ENCODE assay signal across 1 cellular context in the genomic region with DNA sequence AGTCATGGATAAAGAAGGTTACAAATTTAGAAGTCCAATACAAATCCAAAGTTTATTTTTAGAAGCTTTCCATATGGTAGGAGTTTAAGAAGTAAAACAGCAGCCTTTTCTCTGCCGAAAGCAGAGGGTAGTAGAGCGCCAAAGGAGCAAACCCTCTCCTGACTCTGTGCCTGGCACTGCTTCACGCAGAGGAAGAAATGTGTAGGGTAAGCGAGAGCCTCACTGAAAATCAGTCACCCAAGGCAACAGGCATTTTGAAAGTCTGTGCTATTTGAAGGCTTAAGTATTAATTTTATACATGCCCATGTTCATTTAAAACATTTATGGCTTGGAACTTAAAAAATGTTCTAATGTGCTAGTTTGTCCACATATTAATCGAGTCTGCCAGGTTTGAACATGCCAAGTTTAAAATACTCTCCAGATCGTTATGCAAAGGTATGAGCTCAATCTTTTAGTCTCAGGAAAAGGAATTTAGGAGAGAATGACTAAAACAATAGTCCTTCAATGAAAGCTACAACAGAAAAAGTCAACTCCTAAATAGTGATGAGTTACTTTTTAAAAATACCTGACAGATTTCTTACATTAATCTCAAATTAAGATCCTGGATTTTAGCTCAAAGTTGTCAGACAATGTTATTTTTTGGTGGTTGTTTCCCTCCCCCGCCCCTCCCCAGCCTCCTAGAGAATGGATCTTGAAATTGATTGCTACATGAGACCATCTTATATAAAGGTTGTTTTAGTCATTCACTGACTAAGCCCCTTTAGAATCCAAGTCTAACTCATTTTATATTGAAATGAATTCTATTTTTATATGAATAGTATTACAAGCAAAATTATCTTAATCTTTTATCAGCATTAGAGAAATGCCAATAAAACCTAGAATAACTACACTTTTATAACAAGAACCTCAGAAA.
A peak's percentile ranks its signal among the peaks of the same experiment; 100 is the strongest.
TF ChIP-seq lines count a peak whose summit lies in the region.

No MANE protein-coding gene starts in this region.

TF ChIP-seq in HEK293, 187 proteins besides CTCF, POLR2A, EP300 and RAD21 (continued from another document):
- TF ChIP-seq, protein P1, sequence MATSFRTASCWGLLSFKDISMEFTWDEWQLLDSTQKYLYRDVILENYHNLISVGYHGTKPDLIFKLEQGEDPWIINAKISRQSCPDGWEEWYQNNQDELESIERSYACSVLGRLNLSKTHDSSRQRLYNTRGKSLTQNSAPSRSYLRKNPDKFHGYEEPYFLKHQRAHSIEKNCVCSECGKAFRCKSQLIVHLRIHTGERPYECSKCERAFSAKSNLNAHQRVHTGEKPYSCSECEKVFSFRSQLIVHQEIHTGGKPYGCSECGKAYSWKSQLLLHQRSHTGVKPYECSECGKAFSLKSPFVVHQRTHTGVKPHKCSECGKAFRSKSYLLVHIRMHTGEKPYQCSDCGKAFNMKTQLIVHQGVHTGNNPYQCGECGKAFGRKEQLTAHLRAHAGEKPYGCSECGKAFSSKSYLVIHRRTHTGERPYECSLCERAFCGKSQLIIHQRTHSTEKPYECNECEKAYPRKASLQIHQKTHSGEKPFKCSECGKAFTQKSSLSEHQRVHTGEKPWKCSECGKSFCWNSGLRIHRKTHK (tag by site-specific recombination; IDR thresholded peaks at IDR 0.05) = no peak
- no peak for TF ChIP-seq PRDM4 (tag by site-specific recombination; IDR thresholded peaks at IDR 0.05)
- TF ChIP-seq, protein P2, sequence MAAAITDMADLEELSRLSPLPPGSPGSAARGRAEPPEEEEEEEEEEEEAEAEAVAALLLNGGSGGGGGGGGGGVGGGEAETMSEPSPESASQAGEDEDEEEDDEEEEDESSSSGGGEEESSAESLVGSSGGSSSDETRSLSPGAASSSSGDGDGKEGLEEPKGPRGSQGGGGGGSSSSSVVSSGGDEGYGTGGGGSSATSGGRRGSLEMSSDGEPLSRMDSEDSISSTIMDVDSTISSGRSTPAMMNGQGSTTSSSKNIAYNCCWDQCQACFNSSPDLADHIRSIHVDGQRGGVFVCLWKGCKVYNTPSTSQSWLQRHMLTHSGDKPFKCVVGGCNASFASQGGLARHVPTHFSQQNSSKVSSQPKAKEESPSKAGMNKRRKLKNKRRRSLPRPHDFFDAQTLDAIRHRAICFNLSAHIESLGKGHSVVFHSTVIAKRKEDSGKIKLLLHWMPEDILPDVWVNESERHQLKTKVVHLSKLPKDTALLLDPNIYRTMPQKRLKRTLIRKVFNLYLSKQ (tag by site-specific recombination; IDR thresholded peaks at IDR 0.05; ENCODE audit: borderline replicate concordance) = no peak
- TF ChIP-seq ZNF488 (tag by site-specific recombination; IDR thresholded peaks at IDR 0.05) = no peak
- TF ChIP-seq ZFP41 (tag by site-specific recombination; IDR thresholded peaks at IDR 0.05; ENCODE audit: borderline replicate concordance) = no peak
- no peak for TF ChIP-seq ZNF155 (tag by site-specific recombination; IDR thresholded peaks at IDR 0.05)
- TF ChIP-seq ZNF548 (tag by site-specific recombination; IDR thresholded peaks at IDR 0.05) = no peak
- 0 out of 2 replicates have a peak, but pooled peaks have one; percentile 20 for TF ChIP-seq FEZF1 (tag by site-specific recombination; IDR thresholded peaks at IDR 0.05)
- TF ChIP-seq, protein P3, sequence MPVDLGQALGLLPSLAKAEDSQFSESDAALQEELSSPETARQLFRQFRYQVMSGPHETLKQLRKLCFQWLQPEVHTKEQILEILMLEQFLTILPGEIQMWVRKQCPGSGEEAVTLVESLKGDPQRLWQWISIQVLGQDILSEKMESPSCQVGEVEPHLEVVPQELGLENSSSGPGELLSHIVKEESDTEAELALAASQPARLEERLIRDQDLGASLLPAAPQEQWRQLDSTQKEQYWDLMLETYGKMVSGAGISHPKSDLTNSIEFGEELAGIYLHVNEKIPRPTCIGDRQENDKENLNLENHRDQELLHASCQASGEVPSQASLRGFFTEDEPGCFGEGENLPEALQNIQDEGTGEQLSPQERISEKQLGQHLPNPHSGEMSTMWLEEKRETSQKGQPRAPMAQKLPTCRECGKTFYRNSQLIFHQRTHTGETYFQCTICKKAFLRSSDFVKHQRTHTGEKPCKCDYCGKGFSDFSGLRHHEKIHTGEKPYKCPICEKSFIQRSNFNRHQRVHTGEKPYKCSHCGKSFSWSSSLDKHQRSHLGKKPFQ (tag by site-specific recombination; IDR thresholded peaks at IDR 0.05) = no peak
- no peak for TF ChIP-seq MEIS1 (CRISPR knock-in tag; IDR thresholded peaks at IDR 0.05; ENCODE audit: borderline replicate concordance)
- TF ChIP-seq OVOL3 (tag by site-specific recombination; IDR thresholded peaks at IDR 0.05) = no peak
- TF ChIP-seq ZNF121 (tag by site-specific recombination; IDR thresholded peaks at IDR 0.05) = no peak
- peak; percentile 55 for TF ChIP-seq PRDM6 (tag by site-specific recombination; IDR thresholded peaks at IDR 0.05)
- 0 out of 2 replicates have a peak, but pooled peaks have one; percentile 12 for TF ChIP-seq OSR2 (tag by site-specific recombination; IDR thresholded peaks at IDR 0.05)
- no peak for TF ChIP-seq ZNF169 (tag by site-specific recombination; IDR thresholded peaks at IDR 0.05)
- TF ChIP-seq ZNF654 (tag by site-specific recombination; IDR thresholded peaks at IDR 0.05; ENCODE audit: low read depth) = no peak
- TF ChIP-seq ZNF791 (tag by site-specific recombination; IDR thresholded peaks at IDR 0.05) = no peak
- TF ChIP-seq ZNF280D (tag by site-specific recombination; IDR thresholded peaks at IDR 0.05) = no peak
- TF ChIP-seq HOXC10 (CRISPR knock-in tag; IDR thresholded peaks at IDR 0.05) = no peak
TF ChIP-seq in HEK293: peak in this region for 3.
